Comparison of ENCODE assay signal across 18 cellular contexts in genomic region chr1:24276791-24277190, GRCh38. TPM values are rescaled to one million over a fixed set of nuclear protein-coding genes. Genes with fewer than 3 reads are reported as not detected.
"Had no signal": no experiment of that assay in that cellular context is flagged by ENCODE, and none has a peak within 500 bp of the region (broad histone marks: within the 10 kb centered on the region; RNA-seq: fewer than 3 reads in every experiment).

No MANE protein-coding gene starts in this region.

- H3K27me3 ChIP-seq: uterus had no signal

- DNase-seq: activated B cell treated with CpG ODN at 0.5 μM for 24 hours; activated effector memory CD4-positive, alpha-beta T cell treated with Interleukin-2 at 50 U/mL for 16 hours; activated T-cell treated with anti-CD3 and anti-CD28 coated beads, Interleukin-2, amount 50 U/mL, for 1 hour; erythroblast; head of caudate nucleus; mesendoderm; stimulated activated CD4-positive, alpha-beta T cell treated with anti-CD3 and anti-CD28 coated beads, Interleukin-4, amount 100 ng/mL, for 24 hours; stomach; T1000; uterus had no signal

- H3K4me1 ChIP-seq: foreskin keratinocyte, stomach, uterus had no signal

- H3K27ac ChIP-seq: foreskin keratinocyte, stomach, uterus had no signal

- H3K9me3 ChIP-seq: uterus had no signal

- H3K27ac Mint-ChIP-seq: activated B cell treated with CpG ODN at 0.5 μM for 24 hours; activated CD4-positive, alpha-beta T cell treated with anti-CD3 and anti-CD28 coated beads, Interleukin-2, amount 10 ng/mL, durations not matched to agents 24 days and 14 days; activated naive CD4-positive, alpha-beta T cell treated with anti-CD3 and anti-CD28 coated beads, Interleukin-2, amount 50 U/mL, for 24 hours; dendritic cell treated with granulocyte-macrophage colony-stimulating factor and Interleukin-4, amounts not matched to agents 40 ng/mL and 50 ng/mL, for 4 days had no signal

- ATAC-seq: foreskin keratinocyte had no signal

- H3K36me3 ChIP-seq: stomach, uterus had no signal

- H3K4me3 Mint-ChIP-seq: activated B cell treated with CpG ODN at 0.5 μM for 24 hours; activated CD4-positive, alpha-beta T cell treated with anti-CD3 and anti-CD28 coated beads, Interleukin-2, amount 10 ng/mL, durations not matched to agents 24 days and 14 days; activated naive CD4-positive, alpha-beta T cell treated with anti-CD3 and anti-CD28 coated beads, Interleukin-2, amount 50 U/mL, for 24 hours; dendritic cell treated with granulocyte-macrophage colony-stimulating factor and Interleukin-4, amounts not matched to agents 40 ng/mL and 50 ng/mL, for 4 days; neural crest cell had no signal

- H3K4me3 ChIP-seq: stomach, uterus had no signal

- H3K4me1 Mint-ChIP-seq: neural crest cell had no signal

RNA-seq across cellular contexts. Expression of gene GRHL3, which starts 42.4 kb away (rescaled TPM):
- total RNA-seq: activated CD4-positive, alpha-beta T cell treated with anti-CD3 and anti-CD28 coated beads, Interleukin-2, amount 10 ng/mL, durations not matched to agents 24 days and 14 days; myocyte; osteocyte; pulmonary artery endothelial cell had no signal
